1 cellular context compared by ENCODE assay signal in genomic region chr4:55397521-55398321, GRCh38.
TF ChIP-seq lines count a peak whose summit lies in the region.

No MANE protein-coding gene starts in this region.

TF ChIP-seq in K562, 482 proteins besides CTCF, POLR2A, EP300 and RAD21 (continued from another document):
- TF ChIP-seq, protein P1, sequence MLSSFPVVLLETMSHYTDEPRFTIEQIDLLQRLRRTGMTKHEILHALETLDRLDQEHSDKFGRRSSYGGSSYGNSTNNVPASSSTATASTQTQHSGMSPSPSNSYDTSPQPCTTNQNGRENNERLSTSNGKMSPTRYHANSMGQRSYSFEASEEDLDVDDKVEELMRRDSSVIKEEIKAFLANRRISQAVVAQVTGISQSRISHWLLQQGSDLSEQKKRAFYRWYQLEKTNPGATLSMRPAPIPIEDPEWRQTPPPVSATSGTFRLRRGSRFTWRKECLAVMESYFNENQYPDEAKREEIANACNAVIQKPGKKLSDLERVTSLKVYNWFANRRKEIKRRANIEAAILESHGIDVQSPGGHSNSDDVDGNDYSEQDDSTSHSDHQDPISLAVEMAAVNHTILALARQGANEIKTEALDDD (IDR thresholded peaks at IDR 0.05): 0 out of 2 replicates have a peak, but pooled peaks have one; percentile 27
- peak; percentile 91; the same call in 1 of the 2 replicates for TF ChIP-seq LARP7 (IDR thresholded peaks at IDR 0.05)
- TF ChIP-seq, protein P2, sequence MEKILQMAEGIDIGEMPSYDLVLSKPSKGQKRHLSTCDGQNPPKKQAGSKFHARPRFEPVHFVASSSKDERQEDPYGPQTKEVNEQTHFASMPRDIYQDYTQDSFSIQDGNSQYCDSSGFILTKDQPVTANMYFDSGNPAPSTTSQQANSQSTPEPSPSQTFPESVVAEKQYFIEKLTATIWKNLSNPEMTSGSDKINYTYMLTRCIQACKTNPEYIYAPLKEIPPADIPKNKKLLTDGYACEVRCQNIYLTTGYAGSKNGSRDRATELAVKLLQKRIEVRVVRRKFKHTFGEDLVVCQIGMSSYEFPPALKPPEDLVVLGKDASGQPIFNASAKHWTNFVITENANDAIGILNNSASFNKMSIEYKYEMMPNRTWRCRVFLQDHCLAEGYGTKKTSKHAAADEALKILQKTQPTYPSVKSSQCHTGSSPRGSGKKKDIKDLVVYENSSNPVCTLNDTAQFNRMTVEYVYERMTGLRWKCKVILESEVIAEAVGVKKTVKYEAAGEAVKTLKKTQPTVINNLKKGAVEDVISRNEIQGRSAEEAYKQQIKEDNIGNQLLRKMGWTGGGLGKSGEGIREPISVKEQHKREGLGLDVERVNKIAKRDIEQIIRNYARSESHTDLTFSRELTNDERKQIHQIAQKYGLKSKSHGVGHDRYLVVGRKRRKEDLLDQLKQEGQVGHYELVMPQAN (IDR thresholded peaks at IDR 0.05; ENCODE audit: borderline replicate concordance): peak; percentile 82
- TF ChIP-seq AFF1 (IDR thresholded peaks at IDR 0.05; ENCODE audit: low read depth in 1 of 2, partially characterized antibody in 2 of 2): peak in 1 of 2 experiments; percentile 64
- TF ChIP-seq SIN3A (IDR thresholded peaks at IDR 0.05; ENCODE audit: borderline replicate concordance in 2 of 2, control insufficient read depth in 1 of 2, low read depth in 2 of 2, low read length in 2 of 2): peak in 1 of 2 experiments; percentile 2; a peak in 1 of 4 replicates
- TF ChIP-seq HDAC1 (IDR thresholded peaks at IDR 0.05): peak in 1 of 2 experiments; percentile 85; a peak in 2 of 4 replicates
- no peak for TF ChIP-seq XRCC4 (IDR thresholded peaks at IDR 0.05; ENCODE audit: extremely low read depth, insufficient read depth, insufficient read length)
- no peak for TF ChIP-seq MCM2 (IDR thresholded peaks at IDR 0.05; ENCODE audit: low read depth)
- TF ChIP-seq HDGF (IDR thresholded peaks at IDR 0.05): peak; percentile 86; the same call in 1 of the 2 replicates
- peak; percentile 78 for TF ChIP-seq ZNF121 (CRISPR knock-in tag; conservative IDR thresholded peaks at IDR 0.05)
- 0 out of 2 replicates have a peak, but pooled peaks have one; percentile 14 for TF ChIP-seq ARID2 (IDR thresholded peaks at IDR 0.05)
- peak; percentile 55; the same call in 1 of the 2 replicates for TF ChIP-seq PHB2 (IDR thresholded peaks at IDR 0.05; ENCODE audit: low read depth)
- TF ChIP-seq, protein P3, sequence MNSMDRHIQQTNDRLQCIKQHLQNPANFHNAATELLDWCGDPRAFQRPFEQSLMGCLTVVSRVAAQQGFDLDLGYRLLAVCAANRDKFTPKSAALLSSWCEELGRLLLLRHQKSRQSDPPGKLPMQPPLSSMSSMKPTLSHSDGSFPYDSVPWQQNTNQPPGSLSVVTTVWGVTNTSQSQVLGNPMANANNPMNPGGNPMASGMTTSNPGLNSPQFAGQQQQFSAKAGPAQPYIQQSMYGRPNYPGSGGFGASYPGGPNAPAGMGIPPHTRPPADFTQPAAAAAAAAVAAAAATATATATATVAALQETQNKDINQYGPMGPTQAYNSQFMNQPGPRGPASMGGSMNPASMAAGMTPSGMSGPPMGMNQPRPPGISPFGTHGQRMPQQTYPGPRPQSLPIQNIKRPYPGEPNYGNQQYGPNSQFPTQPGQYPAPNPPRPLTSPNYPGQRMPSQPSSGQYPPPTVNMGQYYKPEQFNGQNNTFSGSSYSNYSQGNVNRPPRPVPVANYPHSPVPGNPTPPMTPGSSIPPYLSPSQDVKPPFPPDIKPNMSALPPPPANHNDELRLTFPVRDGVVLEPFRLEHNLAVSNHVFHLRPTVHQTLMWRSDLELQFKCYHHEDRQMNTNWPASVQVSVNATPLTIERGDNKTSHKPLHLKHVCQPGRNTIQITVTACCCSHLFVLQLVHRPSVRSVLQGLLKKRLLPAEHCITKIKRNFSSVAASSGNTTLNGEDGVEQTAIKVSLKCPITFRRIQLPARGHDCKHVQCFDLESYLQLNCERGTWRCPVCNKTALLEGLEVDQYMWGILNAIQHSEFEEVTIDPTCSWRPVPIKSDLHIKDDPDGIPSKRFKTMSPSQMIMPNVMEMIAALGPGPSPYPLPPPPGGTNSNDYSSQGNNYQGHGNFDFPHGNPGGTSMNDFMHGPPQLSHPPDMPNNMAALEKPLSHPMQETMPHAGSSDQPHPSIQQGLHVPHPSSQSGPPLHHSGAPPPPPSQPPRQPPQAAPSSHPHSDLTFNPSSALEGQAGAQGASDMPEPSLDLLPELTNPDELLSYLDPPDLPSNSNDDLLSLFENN (IDR thresholded peaks at IDR 0.05; ENCODE audit: low read depth in 2 of 2, low read length in 2 of 2): no peak
- no peak for TF ChIP-seq GABPA (tag; conservative IDR thresholded peaks at IDR 0.05; ENCODE audit: low read depth)
- peak; percentile 62 for TF ChIP-seq DPF2 (IDR thresholded peaks at IDR 0.05)
- TF ChIP-seq, protein P4, sequence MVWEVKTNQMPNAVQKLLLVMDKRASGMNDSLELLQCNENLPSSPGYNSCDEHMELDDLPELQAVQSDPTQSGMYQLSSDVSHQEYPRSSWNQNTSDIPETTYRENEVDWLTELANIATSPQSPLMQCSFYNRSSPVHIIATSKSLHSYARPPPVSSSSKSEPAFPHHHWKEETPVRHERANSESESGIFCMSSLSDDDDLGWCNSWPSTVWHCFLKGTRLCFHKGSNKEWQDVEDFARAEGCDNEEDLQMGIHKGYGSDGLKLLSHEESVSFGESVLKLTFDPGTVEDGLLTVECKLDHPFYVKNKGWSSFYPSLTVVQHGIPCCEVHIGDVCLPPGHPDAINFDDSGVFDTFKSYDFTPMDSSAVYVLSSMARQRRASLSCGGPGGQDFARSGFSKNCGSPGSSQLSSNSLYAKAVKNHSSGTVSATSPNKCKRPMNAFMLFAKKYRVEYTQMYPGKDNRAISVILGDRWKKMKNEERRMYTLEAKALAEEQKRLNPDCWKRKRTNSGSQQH (CRISPR knock-in tag; IDR thresholded peaks at IDR 0.05): peak; percentile 44; the same call in 1 of the 2 replicates
- TF ChIP-seq POLR2B (IDR thresholded peaks at IDR 0.05; ENCODE audit: low read depth, partially characterized antibody): peak; percentile 24
- peak; percentile 29 to 34; a peak in 1 of 4 replicates for TF ChIP-seq TRIM24 (IDR thresholded peaks at IDR 0.05)
- TF ChIP-seq CSDE1 (IDR thresholded peaks at IDR 0.05): 0 out of 4 replicates have a peak, but pooled peaks of 1 of the 2 experiments have one; percentile 63
- TF ChIP-seq ZNF384 (IDR thresholded peaks at IDR 0.05; ENCODE audit: low read depth, low read length): peak; percentile 46; the same call in 1 of the 2 replicates
- 0 out of 2 replicates have a peak, but pooled peaks have one; percentile 49 for TF ChIP-seq CC2D1A (IDR thresholded peaks at IDR 0.05)
- 0 out of 2 replicates have a peak, but pooled peaks have one; percentile 62 for TF ChIP-seq YBX1 (IDR thresholded peaks at IDR 0.05)
- TF ChIP-seq, protein P5, sequence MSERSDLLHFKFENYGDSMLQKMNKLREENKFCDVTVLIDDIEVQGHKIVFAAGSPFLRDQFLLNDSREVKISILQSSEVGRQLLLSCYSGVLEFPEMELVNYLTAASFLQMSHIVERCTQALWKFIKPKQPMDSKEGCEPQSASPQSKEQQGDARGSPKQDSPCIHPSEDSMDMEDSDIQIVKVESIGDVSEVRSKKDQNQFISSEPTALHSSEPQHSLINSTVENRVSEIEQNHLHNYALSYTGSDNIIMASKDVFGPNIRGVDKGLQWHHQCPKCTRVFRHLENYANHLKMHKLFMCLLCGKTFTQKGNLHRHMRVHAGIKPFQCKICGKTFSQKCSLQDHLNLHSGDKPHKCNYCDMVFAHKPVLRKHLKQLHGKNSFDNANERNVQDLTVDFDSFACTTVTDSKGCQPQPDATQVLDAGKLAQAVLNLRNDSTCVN (CRISPR knock-in tag; IDR thresholded peaks at IDR 0.05): peak; percentile 61; the same call in 1 of the 2 replicates
- TF ChIP-seq, protein P6, sequence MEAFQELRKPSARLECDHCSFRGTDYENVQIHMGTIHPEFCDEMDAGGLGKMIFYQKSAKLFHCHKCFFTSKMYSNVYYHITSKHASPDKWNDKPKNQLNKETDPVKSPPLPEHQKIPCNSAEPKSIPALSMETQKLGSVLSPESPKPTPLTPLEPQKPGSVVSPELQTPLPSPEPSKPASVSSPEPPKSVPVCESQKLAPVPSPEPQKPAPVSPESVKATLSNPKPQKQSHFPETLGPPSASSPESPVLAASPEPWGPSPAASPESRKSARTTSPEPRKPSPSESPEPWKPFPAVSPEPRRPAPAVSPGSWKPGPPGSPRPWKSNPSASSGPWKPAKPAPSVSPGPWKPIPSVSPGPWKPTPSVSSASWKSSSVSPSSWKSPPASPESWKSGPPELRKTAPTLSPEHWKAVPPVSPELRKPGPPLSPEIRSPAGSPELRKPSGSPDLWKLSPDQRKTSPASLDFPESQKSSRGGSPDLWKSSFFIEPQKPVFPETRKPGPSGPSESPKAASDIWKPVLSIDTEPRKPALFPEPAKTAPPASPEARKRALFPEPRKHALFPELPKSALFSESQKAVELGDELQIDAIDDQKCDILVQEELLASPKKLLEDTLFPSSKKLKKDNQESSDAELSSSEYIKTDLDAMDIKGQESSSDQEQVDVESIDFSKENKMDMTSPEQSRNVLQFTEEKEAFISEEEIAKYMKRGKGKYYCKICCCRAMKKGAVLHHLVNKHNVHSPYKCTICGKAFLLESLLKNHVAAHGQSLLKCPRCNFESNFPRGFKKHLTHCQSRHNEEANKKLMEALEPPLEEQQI (IDR thresholded peaks at IDR 0.05): no peak
- peak; percentile 84 to 93 for TF ChIP-seq MLLT1 (IDR thresholded peaks at IDR 0.05)
